Comparison of ENCODE assay signal across 20 cellular contexts in genomic region chr2:133991606-133992168, GRCh38.
"Had no signal": no experiment of that assay in that cellular context is flagged by ENCODE, and none has a peak within 500 bp of the region (broad histone marks: within the 10 kb centered on the region; RNA-seq: fewer than 3 reads in every experiment).

No MANE protein-coding gene starts in this region.

- ATAC-seq: gastroesophageal sphincter, psoas muscle, upper lobe of right lung had no signal

- H3K9me3 ChIP-seq: esophagus squamous epithelium, gastroesophageal sphincter, neutrophil, psoas muscle, sigmoid colon, upper lobe of right lung, vagina had no signal

- H3K27ac Mint-ChIP-seq: naive B cell had no signal

- H3K4me1 Mint-ChIP-seq: naive B cell had no signal

- H3K36me3 Mint-ChIP-seq: naive B cell had no signal

- H3K4me3 Mint-ChIP-seq: naive B cell had no signal

- FAIRE-seq: endometrium had no signal

- DNase-seq: effector memory CD4-positive, alpha-beta T cell; esophagus squamous epithelium; foreskin fibroblast; glutamatergic neuron; islet precursor cell; mesendoderm; naive B cell; psoas muscle; retina; sigmoid colon; stimulated activated CD4-positive, alpha-beta T cell treated with anti-CD3 and anti-CD28 coated beads, Interleukin-12 subunit alpha, Interleukin-12 subunit beta, amount 100 ng/mL, for 4 hours; stimulated activated CD4-positive, alpha-beta T cell treated with anti-CD3 and anti-CD28 coated beads, Interleukin-2, amount 100 ng/mL, for 48 hours; stimulated activated naive CD4-positive, alpha-beta T cell treated with Interleukin-2 at 50 U/mL for 16 hours; upper lobe of right lung had no signal

- H3K4me3 ChIP-seq: esophagus squamous epithelium, gastroesophageal sphincter, psoas muscle, sigmoid colon, skin epidermis, upper lobe of right lung, vagina had no signal

- H3K4me1 ChIP-seq: esophagus squamous epithelium, psoas muscle, sigmoid colon, upper lobe of right lung, vagina had no signal

- H3K27ac ChIP-seq: epithelial cell of prostate, esophagus squamous epithelium, gastroesophageal sphincter, neutrophil, psoas muscle, sigmoid colon, skin epidermis, upper lobe of right lung, vagina had no signal

- H3K27me3 ChIP-seq: gastroesophageal sphincter, neutrophil, sigmoid colon, vagina had no signal

- H3K36me3 ChIP-seq: esophagus squamous epithelium, gastroesophageal sphincter, neutrophil, sigmoid colon, upper lobe of right lung, vagina had no signal
